ENCODE assay signal across 15 cellular contexts in the genomic region with DNA sequence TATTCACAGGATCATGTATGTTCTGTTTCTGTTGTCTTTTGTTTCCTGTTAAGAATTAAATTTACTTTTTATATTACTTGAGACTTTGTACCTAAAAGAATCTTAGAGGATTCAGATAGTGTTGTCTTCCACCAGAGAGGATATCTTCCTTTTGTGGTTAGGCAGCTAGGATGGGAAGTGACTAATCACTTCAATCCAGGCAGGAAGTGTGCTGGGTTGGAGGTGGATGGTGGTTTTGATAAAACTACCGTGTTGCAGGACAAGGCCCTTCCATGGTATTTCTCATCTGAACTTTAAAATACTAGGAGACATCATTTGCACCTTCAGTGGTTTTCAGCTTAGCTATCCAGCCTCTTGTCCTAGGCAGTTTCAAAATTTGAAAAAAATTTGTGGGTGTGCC.
DNase-seq lines count a peak whose midpoint lies in the region; ATAC-seq and TF ChIP-seq lines count a peak whose summit lies in the region.
"Had no signal": no experiment of that assay in that cellular context is flagged by ENCODE, and none has a peak within 500 bp of the region (broad histone marks: within the 10 kb centered on the region; RNA-seq: fewer than 3 reads in every experiment).

No MANE protein-coding gene starts in this region.

- TF ChIP-seq EP300 in gastroesophageal sphincter (IDR thresholded peaks at IDR 0.05) = no peak

- WGBS in gastroesophageal sphincter (ENCODE audit: low coverage in 1 of 2), 2 donors = 44% methylated on average over 1 of the region's 1 CpG; no CpG with 5 or more reads in 1 of the 2 donors

- H3K27ac ChIP-seq in gastroesophageal sphincter (no peak overlapping the region), coronary artery (no peak overlapping the region)
- H3K27ac ChIP-seq: A549, thoracic aorta had no signal

- TF ChIP-seq POLR2A in gastroesophageal sphincter (IDR thresholded peaks at IDR 0.05) = no peak

- no peaks in the 10 kb centered on the region for H3K4me1 ChIP-seq in gastroesophageal sphincter
- H3K4me1 ChIP-seq: A549 had no signal

- H3K27me3 ChIP-seq in gastroesophageal sphincter = no peaks in the 10 kb centered on the region

- no peaks in the 10 kb centered on the region for H3K36me3 ChIP-seq in gastroesophageal sphincter
- H3K36me3 ChIP-seq: thoracic aorta had no signal

- no peak for TF ChIP-seq CTCF in HFF-Myc (IDR thresholded peaks at IDR 0.05; ENCODE audit: low read depth, low read length, missing control alignments)
- TF ChIP-seq CTCF in fibroblast of the aortic adventitia (IDR thresholded peaks at IDR 0.05; ENCODE audit: insufficient read depth, low read length) = no peak
- TF ChIP-seq CTCF in gastroesophageal sphincter (IDR thresholded peaks at IDR 0.05) = no peak
- TF ChIP-seq CTCF in coronary artery (IDR thresholded peaks at IDR 0.05) = no peak

- H3K9me3 ChIP-seq in gastroesophageal sphincter = no peaks in the 10 kb centered on the region
- H3K9me3 ChIP-seq: A549, thoracic aorta had no signal

- no peak overlapping the region for H3K4me3 ChIP-seq in HFF-Myc (replicated peaks; ENCODE audit: low read depth, low read length)
- no peak overlapping the region for H3K4me3 ChIP-seq in fibroblast of the aortic adventitia (ENCODE audit: low read depth, low read length)
- H3K4me3 ChIP-seq in gastroesophageal sphincter = no peak overlapping the region
- no peak overlapping the region for H3K4me3 ChIP-seq in coronary artery
- H3K4me3 ChIP-seq: A549, thoracic aorta had no signal

- DNase-seq in 8988T = peak; percentile 6
- DNase-seq in HFF-Myc (ENCODE audit: extremely low read depth, low read depth) = peak; percentile 32
- DNase-seq in fibroblast of the aortic adventitia (ENCODE audit: low read depth) = peak; percentile 59
- no peak for DNase-seq in coronary artery (ENCODE audit: low spot score)
- DNase-seq in stimulated activated CD4-positive, alpha-beta T cell treated with anti-CD3 and anti-CD28 coated beads, Interleukin-4, amount 100 ng/mL, for 24 hours = no peak
- DNase-seq: activated CD8-positive, alpha-beta memory T cell treated with anti-CD3 and anti-CD28 coated beads, Interleukin-2, amount 10 ng/mL, durations not matched to agents 7 days and 5 days; NCI-H1436 treated with DMSO at 0.1 percent for 48 hours; NCI-H526 treated with DMSO at 0.1 percent for 48 hours; occipital lobe; SHP77 treated with DMSO at 0.1 percent for 48 hours had no signal

- ATAC-seq in SK-N-SH treated with all-trans-retinoic acid at 6 μM for 48 hours (peak; percentile 35; the same call in 2 of the 3 replicates), gastroesophageal sphincter (no peak), GM19035 (IDR thresholded peaks at IDR 0.05; ENCODE audit: unreplicated experiment) (no peak)
- ATAC-seq: A549; activated CD8-positive, alpha-beta memory T cell treated with anti-CD3 and anti-CD28 coated beads, Interleukin-2, amount 10 ng/mL, durations not matched to agents 7 days and 5 days had no signal

TF ChIP-seq in SK-N-SH treated with all-trans-retinoic acid at 6 μM for 48 hours, 23 proteins besides CTCF, POLR2A, EP300 and RAD21:
- no peak for TF ChIP-seq ZC3H10 (CRISPR knock-in tag; IDR thresholded peaks at IDR 0.05)
- no peak for TF ChIP-seq OSR1 (CRISPR knock-in tag; IDR thresholded peaks at IDR 0.05)
- no peak for TF ChIP-seq TOX (CRISPR knock-in tag; IDR thresholded peaks at IDR 0.05; ENCODE audit: borderline replicate concordance)
- TF ChIP-seq, protein P1, sequence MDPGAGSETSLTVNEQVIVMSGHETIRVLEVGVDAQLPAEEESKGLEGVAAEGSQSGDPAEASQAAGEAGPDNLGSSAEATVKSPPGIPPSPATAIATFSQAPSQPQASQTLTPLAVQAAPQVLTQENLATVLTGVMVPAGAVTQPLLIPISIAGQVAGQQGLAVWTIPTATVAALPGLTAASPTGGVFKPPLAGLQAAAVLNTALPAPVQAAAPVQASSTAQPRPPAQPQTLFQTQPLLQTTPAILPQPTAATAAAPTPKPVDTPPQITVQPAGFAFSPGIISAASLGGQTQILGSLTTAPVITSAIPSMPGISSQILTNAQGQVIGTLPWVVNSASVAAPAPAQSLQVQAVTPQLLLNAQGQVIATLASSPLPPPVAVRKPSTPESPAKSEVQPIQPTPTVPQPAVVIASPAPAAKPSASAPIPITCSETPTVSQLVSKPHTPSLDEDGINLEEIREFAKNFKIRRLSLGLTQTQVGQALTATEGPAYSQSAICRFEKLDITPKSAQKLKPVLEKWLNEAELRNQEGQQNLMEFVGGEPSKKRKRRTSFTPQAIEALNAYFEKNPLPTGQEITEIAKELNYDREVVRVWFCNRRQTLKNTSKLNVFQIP (CRISPR knock-in tag; IDR thresholded peaks at IDR 0.05; ENCODE audit: borderline replicate concordance, low read depth) = no peak
- TF ChIP-seq ARNTL (CRISPR knock-in tag; IDR thresholded peaks at IDR 0.05; ENCODE audit: borderline replicate concordance, low read depth) = no peak

Comparison
In these comparisons a context has a peak if more than half of its experiments do, and no peak if none do; other contexts are left out.
1. DNase-seq: peak in 8988T (single experiment), HFF-Myc (single experiment) and fibroblast of the aortic adventitia (single experiment); none in coronary artery (single experiment) and stimulated activated CD4-positive, alpha-beta T cell treated with anti-CD3 and anti-CD28 coated beads, Interleukin-4, amount 100 ng/mL, for 24 hours (single experiment).